Comparison of ENCODE assay signal across 8 cellular contexts in genomic region chr15:55408976-55409375, GRCh38. TPM values are rescaled to one million over a fixed set of nuclear protein-coding genes. Genes with fewer than 3 reads are reported as not detected.
DNase-seq lines count a peak whose midpoint lies in the region; FAIRE-seq and TF ChIP-seq lines count a peak whose summit lies in the region.
"Not testable (repeated sequence)": the region's sequence is repeated elsewhere in the genome, so short reads cannot be mapped to it uniquely, and the experiment has no call there.

No MANE protein-coding gene starts in this region.

- H3K36me3 ChIP-seq in WERI-Rb-1; astrocyte (ENCODE audit: insufficient read depth, low read length); endothelial cell of umbilical vein (ENCODE audit: control insufficient read depth in 2 of 2, extremely low read depth in 1 of 2, insufficient read depth in 2 of 2, low read length in 2 of 2); keratinocyte (ENCODE audit: control insufficient read depth in 2 of 2, extremely low read depth in 1 of 2, insufficient read depth in 2 of 2, low read length in 2 of 2); neuron (ENCODE audit: insufficient read depth, low read length); stomach smooth muscle (ENCODE audit: control insufficient read depth in 2 of 2, insufficient read depth in 2 of 2, low read length in 2 of 2): not testable (repeated sequence)

- dilution Hi-C loops in endothelial cell of umbilical vein (cut with MboI; ENCODE audit: extremely low pct_ligation_motif_present, low sequenced_read_pairs); keratinocyte (cut with MboI; ENCODE audit: extremely low pct_ligation_motif_present, low sequenced_read_pairs): not testable (repeated sequence)

- H3K27me3 ChIP-seq in WERI-Rb-1 (ENCODE audit: insufficient read depth, low read depth, severe bottlenecking); astrocyte (ENCODE audit: insufficient read depth, low read length); endothelial cell of umbilical vein (ENCODE audit: control insufficient read depth in 2 of 2, insufficient read depth in 2 of 2, low read length in 2 of 2); keratinocyte (ENCODE audit: control insufficient read depth, extremely low read depth, insufficient read depth, low read length); neuron (ENCODE audit: insufficient read depth, low read length); stomach smooth muscle (ENCODE audit: control insufficient read depth in 1 of 2, insufficient read depth in 2 of 2, low read length in 2 of 2): not testable (repeated sequence)

- TF ChIP-seq POLR2A in endothelial cell of umbilical vein (IDR thresholded peaks at IDR 0.05; ENCODE audit: low read depth, low read length) = not testable (repeated sequence)

- peak; percentile 15 for DNase-seq in WERI-Rb-1
- not testable (repeated sequence) for DNase-seq in astrocyte (ENCODE audit: low read depth); endothelial cell of umbilical vein (ENCODE audit: low read depth, low spot score); keratinocyte (ENCODE audit: low read depth, low spot score)

- not testable (repeated sequence) for H3K4me1 ChIP-seq in astrocyte (ENCODE audit: insufficient read depth, low read length); neuron (ENCODE audit: insufficient read depth, low read length); stomach smooth muscle (ENCODE audit: control insufficient read depth, insufficient read depth, low read length)
- H3K4me1 ChIP-seq in endothelial cell of umbilical vein (ENCODE audit: control insufficient read depth, extremely low read depth, insufficient read depth, low read length) (peaks cover 13% of the 10 kb centered on the region), keratinocyte (ENCODE audit: control insufficient read depth, extremely low read depth, insufficient read depth, low read length) (peaks cover 11% of the 10 kb centered on the region)

- H3K4me1 Mint-ChIP-seq in IgD-negative memory B cell = peaks cover 13 to 18% (median 15%) of the 10 kb centered on the region in 3 donors
- not testable (repeated sequence) for H3K4me1 Mint-ChIP-seq in astrocyte (ENCODE audit: low read depth, unreplicated experiment)

- BruUV-seq in endothelial cell of umbilical vein (replicated peaks; lab: Mats Ljungman, UMichigan) = not testable (repeated sequence)

- H3K4me3 Mint-ChIP-seq in IgD-negative memory B cell = peak overlapping the region in 3 of 4 donors; percentile 90 to 97 (median 91)
- peak overlapping the region; percentile 93 for H3K4me3 Mint-ChIP-seq in astrocyte (ENCODE audit: unreplicated experiment)

- H3K4me3 ChIP-seq in WERI-Rb-1 (ENCODE audit: low read depth, low read length) = peak overlapping the region; percentile 58
- peak overlapping the region; percentile 83 for H3K4me3 ChIP-seq in astrocyte (ENCODE audit: insufficient read depth, low read depth, low read length)
- peak overlapping the region; percentile 81 to 97 (median 96) for H3K4me3 ChIP-seq in endothelial cell of umbilical vein (replicated peaks in 1 of 3; ENCODE audit: insufficient read depth in 1 of 3, low read depth in 1 of 3, low read length in 3 of 3)
- H3K4me3 ChIP-seq in keratinocyte (ENCODE audit: control insufficient read depth in 2 of 3, extremely low read depth in 1 of 3, insufficient read depth in 2 of 3, low read depth in 1 of 3, low read length in 3 of 3) = peak overlapping the region; percentile 88 to 93 (median 92)
- H3K4me3 ChIP-seq in neuron (ENCODE audit: low read length) = peak overlapping the region; percentile 74
- H3K4me3 ChIP-seq in stomach smooth muscle (ENCODE audit: low read length in 2 of 2) = peak overlapping the region; percentile 83 to 96

- H3K4me2 ChIP-seq in astrocyte (ENCODE audit: low read length) (peak overlapping the region; percentile 94), endothelial cell of umbilical vein (ENCODE audit: insufficient read depth, low read length) (peak overlapping the region; percentile 98), keratinocyte (ENCODE audit: control insufficient read depth, extremely low read depth, insufficient read depth, low read depth, low read length) (peak overlapping the region; percentile 74)

- POLR2A ChIA-PET in endothelial cell of umbilical vein (lab: Charles Lee) = interaction anchor here (0.9 kb wide), 1 partner anchor 36 kb away, joined by 3 read pairs; no protein-coding TSS in a partner anchor

- H2AFZ ChIP-seq in astrocyte (ENCODE audit: low read depth, low read length) (peak overlapping the region; percentile 90), endothelial cell of umbilical vein (ENCODE audit: low read depth, low read length) (peak overlapping the region; percentile 100), keratinocyte (ENCODE audit: control insufficient read depth, low read length) (peak overlapping the region; percentile 87), neuron (ENCODE audit: low read depth, low read length) (peak overlapping the region; percentile 52)

- H3K27ac ChIP-seq in C4-2B (peak overlapping the region; percentile 75), WERI-Rb-1 (peak overlapping the region; percentile 82), astrocyte (ENCODE audit: low read depth, low read length) (peak overlapping the region; percentile 73), endothelial cell of umbilical vein (ENCODE audit: insufficient read depth, low read depth, low read length) (peak overlapping the region; percentile 93), keratinocyte (ENCODE audit: control insufficient read depth, insufficient read depth, low read length) (peak overlapping the region; percentile 48), stomach smooth muscle (ENCODE audit: low read length) (peak overlapping the region; percentile 41)

- intact Hi-C loops in endothelial cell of umbilical vein (cut with micrococcal nuclease) = loop anchor here (1.0 to 2.0 kb wide), 5 partner anchors 26 to 212 kb away; partner anchors contain the start of genes PIGB and PIGBOS1

- H3K36me3 Mint-ChIP-seq in IgD-negative memory B cell; astrocyte (ENCODE audit: low read depth, unreplicated experiment): not testable (repeated sequence)

- H3K27ac Mint-ChIP-seq in IgD-negative memory B cell (peak overlapping the region in 2 of 3 donors; percentile 31 to 68), astrocyte (ENCODE audit: unreplicated experiment) (peak overlapping the region; percentile 91)

- not testable (repeated sequence) for H4K20me1 ChIP-seq in astrocyte (ENCODE audit: insufficient read depth, low read length); endothelial cell of umbilical vein (replicated peaks; ENCODE audit: control insufficient read depth, extremely low read depth, insufficient read depth, low read length); keratinocyte (ENCODE audit: control insufficient read depth, extremely low read depth, insufficient read depth, low read length)

- FAIRE-seq in astrocyte (lab: Jason Lieb, UNC); endothelial cell of umbilical vein (lab: Jason Lieb, UNC); keratinocyte (lab: Jason Lieb, UNC): not testable (repeated sequence)

- not testable (repeated sequence) for H3K9me1 ChIP-seq in endothelial cell of umbilical vein (replicated peaks; ENCODE audit: control insufficient read depth, extremely low read depth, insufficient read depth, low read length); keratinocyte (ENCODE audit: control insufficient read depth, extremely low read depth, insufficient read depth, low read length)

- H3K9me3 Mint-ChIP-seq in IgD-negative memory B cell; astrocyte (ENCODE audit: unreplicated experiment): not testable (repeated sequence)

- not testable (repeated sequence) for H3K9me3 ChIP-seq in WERI-Rb-1 (ENCODE audit: severe bottlenecking); astrocyte (ENCODE audit: insufficient read depth, low read depth, low read length); endothelial cell of umbilical vein (replicated peaks; ENCODE audit: control insufficient read depth, insufficient read depth, low read length); keratinocyte (ENCODE audit: control insufficient read depth, low read depth, low read length); neuron (ENCODE audit: low read length); stomach smooth muscle (ENCODE audit: control insufficient read depth in 2 of 2, low read length in 2 of 2)

- not testable (repeated sequence) for H3K79me2 ChIP-seq in astrocyte (ENCODE audit: insufficient read depth, low read length); endothelial cell of umbilical vein (ENCODE audit: control insufficient read depth, insufficient read depth, low read length); keratinocyte (ENCODE audit: control insufficient read depth, insufficient read depth, low read length)

- CTCF ChIA-PET in endothelial cell of umbilical vein (lab: Charles Lee) = interaction anchor here (0.6 to 2.4 kb wide), 22 partner anchors 8 to 240 kb away, joined by 3 to 22 read pairs (median 4); partner anchors contain the start of genes PIGB, PIGBOS1 and RSL24D1

- not testable (repeated sequence) for H3K27me3 Mint-ChIP-seq in IgD-negative memory B cell; astrocyte (ENCODE audit: low read depth, unreplicated experiment)

- H3K9ac ChIP-seq in astrocyte (ENCODE audit: low read length) (peak overlapping the region; percentile 88), endothelial cell of umbilical vein (replicated peaks; ENCODE audit: extremely low read depth, insufficient read depth, low read length) (peak overlapping the region; percentile 94), keratinocyte (ENCODE audit: control insufficient read depth, extremely low read depth, insufficient read depth, low read length) (peak overlapping the region; percentile 82), stomach smooth muscle (ENCODE audit: low read length in 2 of 2) (peak overlapping the region; percentile 60 to 76)

- not testable (repeated sequence) for TF ChIP-seq CTCF in C4-2B (conservative IDR thresholded peaks at IDR 0.05); WERI-Rb-1 (IDR thresholded peaks at IDR 0.05; ENCODE audit: low read depth, low read length); astrocyte (IDR thresholded peaks at IDR 0.05; ENCODE audit: insufficient read depth, low read depth, low read length); endothelial cell of umbilical vein (IDR thresholded peaks at IDR 0.05; ENCODE audit: extremely low read depth in 1 of 2, insufficient read depth in 1 of 2, low read depth in 1 of 2, low read length in 2 of 2); keratinocyte (optimal IDR thresholded peaks at IDR 0.05 in 1 of 3, IDR thresholded peaks at IDR 0.05 in 1 of 3, conservative IDR thresholded peaks at IDR 0.05 in 1 of 3; ENCODE audit: extremely low read depth in 1 of 3, insufficient read depth in 2 of 3, low read length in 3 of 3)

RNA-seq across cellular contexts. Expression of gene PIERCE2, which starts 0.7 kb away (rescaled TPM):
- polyA plus RNA-seq in IgD-negative memory B cell = 2.2 TPM
- total RNA-seq in astrocyte = 1.6 and 2.6 TPM in 2 replicates
- 1.9 and 2.3 TPM in 2 replicates for total RNA-seq in endothelial cell of umbilical vein
- 1.4 and 1.8 TPM in 2 replicates for polyA plus RNA-seq in endothelial cell of umbilical vein
- 2.6 and 2.7 TPM in 2 replicates for polyA plus RNA-seq in endothelial cell of umbilical vein (2011; cell fraction: cytosol; rRNA removed)
- 0.70 and 1.2 TPM in 2 replicates for polyA plus RNA-seq in endothelial cell of umbilical vein (2011; cell fraction: nucleus; rRNA removed)
- 0.85 and 2.5 TPM in 2 replicates for polyA plus RNA-seq in endothelial cell of umbilical vein (2012)
- polyA minus RNA-seq in endothelial cell of umbilical vein = 1.1 TPM in 1 of 2 replicates, not detected in the other
- 2.5 TPM for polyA minus RNA-seq in endothelial cell of umbilical vein (2011; cell fraction: cytosol; rRNA and poly(A)+ RNA removed)
- polyA minus RNA-seq in endothelial cell of umbilical vein (2011; cell fraction: nucleus; rRNA and poly(A)+ RNA removed) = 0.91 TPM in 1 of 2 replicates, not detected in the other
- polyA plus RNA-seq in keratinocyte = 3.2 to 4.3 TPM (median 3.4 TPM) in 3 replicates
- polyA plus RNA-seq in keratinocyte (2011; ENCODE audit: low read depth) = not detected
- 4.8 and 9.6 TPM in 2 replicates for polyA plus RNA-seq in keratinocyte (2011; cell fraction: cytosol; rRNA removed)
- 1.5 and 2.9 TPM in 2 replicates for polyA plus RNA-seq in keratinocyte (2011; cell fraction: nucleus; rRNA removed)
- polyA plus RNA-seq in keratinocyte (2012; ENCODE audit: low replicate concordance) = 2.4 and 3.8 TPM in 2 replicates
- polyA minus RNA-seq in keratinocyte = 0.56 to 1.1 TPM (median 0.85 TPM) in 3 replicates
- not detected for polyA minus RNA-seq in keratinocyte (2011; cell fraction: cytosol; rRNA and poly(A)+ RNA removed)
- not detected in 2 replicates for polyA minus RNA-seq in keratinocyte (2011; cell fraction: nucleus; rRNA and poly(A)+ RNA removed)

RNA-seq across cellular contexts. Expression of gene CCPG1, which starts 0.8 kb away (rescaled TPM):
- polyA plus RNA-seq in IgD-negative memory B cell (32.6 TPM), endothelial cell of umbilical vein (12.9 and 19.1 TPM in 2 replicates), keratinocyte (7.1 to 12.4 TPM (median 10.5 TPM) in 3 replicates)
- total RNA-seq in astrocyte (56.3 and 63.1 TPM in 2 replicates), endothelial cell of umbilical vein (58.5 and 59.5 TPM in 2 replicates)
- 20.8 and 21.1 TPM in 2 replicates for polyA plus RNA-seq in endothelial cell of umbilical vein (2011; cell fraction: cytosol; rRNA removed)
- 24.8 and 31.1 TPM in 2 replicates for polyA plus RNA-seq in endothelial cell of umbilical vein (2011; cell fraction: nucleus; rRNA removed)
- polyA plus RNA-seq in endothelial cell of umbilical vein (2012) = 29.6 and 39.1 TPM in 2 replicates
- polyA minus RNA-seq in endothelial cell of umbilical vein (31.3 and 35.5 TPM in 2 replicates), keratinocyte (3.6 to 14.5 TPM (median 5.6 TPM) in 3 replicates)
- 28.3 TPM for polyA minus RNA-seq in endothelial cell of umbilical vein (2011; cell fraction: cytosol; rRNA and poly(A)+ RNA removed)
- polyA minus RNA-seq in endothelial cell of umbilical vein (2011; cell fraction: nucleus; rRNA and poly(A)+ RNA removed) = 18.8 and 25.9 TPM in 2 replicates
- polyA plus RNA-seq in keratinocyte (2011; ENCODE audit: low read depth) = 19.3 TPM
- 2.9 and 7.2 TPM in 2 replicates for polyA plus RNA-seq in keratinocyte (2011; cell fraction: cytosol; rRNA removed)
- polyA plus RNA-seq in keratinocyte (2011; cell fraction: nucleus; rRNA removed) = 21.1 and 24.5 TPM in 2 replicates
- polyA plus RNA-seq in keratinocyte (2012; ENCODE audit: low replicate concordance) = 8.4 and 17.6 TPM in 2 replicates
- 5.4 TPM for polyA minus RNA-seq in keratinocyte (2011; cell fraction: cytosol; rRNA and poly(A)+ RNA removed)
- polyA minus RNA-seq in keratinocyte (2011; cell fraction: nucleus; rRNA and poly(A)+ RNA removed) = 14.2 and 27.4 TPM in 2 replicates

Comparison
In these comparisons a context has a peak if more than half of its experiments do, and no peak if none do; other contexts are left out.
1. H3K27ac ChIP-seq: peak in every context shown above with its lines; median percentile 93 in endothelial cell of umbilical vein; 82 in WERI-Rb-1; 75 in C4-2B; 73 in astrocyte; 48 in keratinocyte; 41 in stomach smooth muscle.